ENCODE assay signal across 20 cellular contexts in the genomic region with DNA sequence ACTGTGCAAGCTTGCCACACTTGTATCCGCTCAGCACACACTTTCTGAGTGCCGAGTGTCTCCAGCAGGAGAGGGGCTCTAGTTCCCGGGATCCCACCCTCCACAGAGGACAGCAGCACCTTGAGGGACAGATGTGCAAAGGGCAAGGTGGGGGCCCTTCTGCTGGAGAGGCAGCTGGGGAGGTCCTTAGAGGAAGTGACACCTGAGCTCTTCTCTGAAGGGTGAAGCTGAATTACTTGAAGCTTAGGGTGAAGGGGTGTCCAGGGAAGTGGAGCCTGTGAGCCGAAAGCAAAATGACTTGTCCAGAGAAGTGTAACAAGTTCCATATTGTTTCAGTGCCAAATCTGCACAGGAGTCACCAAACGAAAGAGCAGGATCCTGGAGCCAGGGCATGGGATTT.
"Had no signal": no experiment of that assay in that cellular context is flagged by ENCODE, and none has a peak within 500 bp of the region (broad histone marks: within the 10 kb centered on the region; RNA-seq: fewer than 3 reads in every experiment).

No MANE protein-coding gene starts in this region.

- H3K9me3 Mint-ChIP-seq: type B pancreatic cell had no signal

- H3K4me1 ChIP-seq: colonic mucosa, left ventricle myocardium inferior, sigmoid colon, suprapubic skin, thyroid gland had no signal

- H3K4me3 Mint-ChIP-seq: endodermal cell, type B pancreatic cell had no signal

- H3K4me1 Mint-ChIP-seq: endodermal cell had no signal

- H3K79me2 ChIP-seq: hepatocyte had no signal

- H3K27me3 ChIP-seq: colonic mucosa, hepatocyte, thyroid gland had no signal

- DNase-seq: colonic mucosa; dermis blood vessel endothelial cell; endodermal cell; erythroblast; foreskin melanocyte; head of caudate nucleus; kidney; left cardiac atrium; left ventricle myocardium inferior; midbrain; posterior cingulate gyrus; sigmoid colon; stimulated activated CD4-positive, alpha-beta T cell treated with anti-CD3 and anti-CD28 coated beads, Interleukin-12 subunit alpha, Interleukin-12 subunit beta, amount 100 ng/mL, for 4 hours; stimulated activated naive CD4-positive, alpha-beta T cell treated with Interleukin-2 at 50 U/mL for 16 hours; thyroid gland had no signal

- H3K27ac ChIP-seq: colonic mucosa, hepatocyte, left ventricle myocardium inferior, sigmoid colon, skin epidermis, suprapubic skin, thyroid gland had no signal

- H2AFZ ChIP-seq: hepatocyte had no signal

- ATAC-seq: left cardiac atrium had no signal

- H3K9me3 ChIP-seq: colonic mucosa, left ventricle myocardium inferior, sigmoid colon, suprapubic skin, thyroid gland had no signal

- H3K4me3 ChIP-seq: colonic mucosa, hepatocyte, left ventricle myocardium inferior, lung, sigmoid colon, skin epidermis, suprapubic skin, thyroid gland had no signal

- H3K36me3 Mint-ChIP-seq: type B pancreatic cell had no signal

- H3K27ac Mint-ChIP-seq: endodermal cell, type B pancreatic cell had no signal

- H3K36me3 ChIP-seq: colonic mucosa, left ventricle myocardium inferior, sigmoid colon, suprapubic skin, thyroid gland had no signal
